Comparison of ENCODE assay signal across 22 cellular contexts in genomic region chr14:62616668-62617067, GRCh38.
A peak's percentile ranks its signal among the peaks of the same experiment; 100 is the strongest.
DNase-seq lines count a peak whose midpoint lies in the region; ATAC-seq, FAIRE-seq and TF ChIP-seq lines count a peak whose summit lies in the region.
"Had no signal": no experiment of that assay in that cellular context is flagged by ENCODE, and none has a peak within 500 bp of the region (broad histone marks: within the 10 kb centered on the region; RNA-seq: fewer than 3 reads in every experiment).

No MANE protein-coding gene starts in this region.

- 27% methylated on average over 4 of the region's 4 CpGs for WGBS in A549 (ENCODE audit: missing lambda C conversion rate)

- H3K9me3 ChIP-seq in A549 (no peaks in the 10 kb centered on the region), MM.1S (replicated peaks; ENCODE audit: insufficient read depth, low read length) (no peaks in the 10 kb centered on the region), RWPE2 (ENCODE audit: severe bottlenecking) (no peaks in the 10 kb centered on the region), left lung (peaks cover 0 to 1% of the 10 kb centered on the region in 2 donors)
- H3K9me3 ChIP-seq: HAP-1 had no signal

- H3K27ac Mint-ChIP-seq in endothelial cell (ENCODE audit: unreplicated experiment): no peak overlapping the region
- H3K27ac Mint-ChIP-seq: B cell; CD4-positive, CD25-positive, alpha-beta regulatory T cell; CD8-positive, alpha-beta T cell; HFFc6 had no signal

- TF ChIP-seq EP300 in A549 (IDR thresholded peaks at IDR 0.05): no peak

- TF ChIP-seq RAD21 in A549 (conservative IDR thresholded peaks at IDR 0.05 in 1 of 2, IDR thresholded peaks at IDR 0.05 in 1 of 2): no peak

- no peaks in the 10 kb centered on the region for H3K27me3 Mint-ChIP-seq in endothelial cell (ENCODE audit: unreplicated experiment)
- H3K27me3 Mint-ChIP-seq: B cell; CD4-positive, CD25-positive, alpha-beta regulatory T cell had no signal

- no peaks in the 10 kb centered on the region for H3K79me2 ChIP-seq in MM.1S (ENCODE audit: low read length)

- TF ChIP-seq POLR2A in A549 (IDR thresholded peaks at IDR 0.05; ENCODE audit: low read length): no peak

- no peak overlapping the region for H3K4me3 ChIP-seq in A549
- no peak overlapping the region for H3K4me3 ChIP-seq in MM.1S (ENCODE audit: low read length)
- no peak overlapping the region for H3K4me3 ChIP-seq in RWPE2 (ENCODE audit: severe bottlenecking)
- no peak overlapping the region for H3K4me3 ChIP-seq in retinal pigment epithelial cell (ENCODE audit: low read length)
- no peak overlapping the region for H3K4me3 ChIP-seq in left lung
- H3K4me3 ChIP-seq: BLaER1, HAP-1 had no signal

- peaks cover 12% of the 10 kb centered on the region for H3K4me1 Mint-ChIP-seq in endothelial cell (ENCODE audit: unreplicated experiment)
- H3K4me1 Mint-ChIP-seq: B cell; CD4-positive, CD25-positive, alpha-beta regulatory T cell had no signal

- DNase-seq in A549 (ENCODE audit: low read depth in 1 of 2, low spot score in 1 of 2) (no peak), MM.1S (no peak), RWPE2 (ENCODE audit: low spot score) (no peak), retinal pigment epithelial cell (ENCODE audit: low read depth) (peak; percentile 27), left lung (no peak), endothelial cell (ENCODE audit: low spot score) (no peak), occipital lobe (lab: John Stamatoyannopoulos, UW) (no peak)
- DNase-seq: 8988T; Caco-2; CD4-positive, CD25-positive, alpha-beta regulatory T cell; CD8-positive, alpha-beta T cell; DMS153; DND-41; GOT3; HFFc6 had no signal

- TF ChIP-seq CTCF in A549 (IDR thresholded peaks at IDR 0.05) (no peak), MM.1S (IDR thresholded peaks at IDR 0.05; ENCODE audit: low read length) (no peak), RWPE2 (IDR thresholded peaks at IDR 0.05; ENCODE audit: poor library complexity, severe bottlenecking) (no peak), retinal pigment epithelial cell (conservative IDR thresholded peaks at IDR 0.05; ENCODE audit: low read depth, low read length) (no peak), left lung (IDR thresholded peaks at IDR 0.05) (no peak), endothelial cell (IDR thresholded peaks at IDR 0.05; ENCODE audit: unreplicated experiment) (no peak)

- H3K27ac ChIP-seq in A549 (no peak overlapping the region), MM.1S (ENCODE audit: low read length) (no peak overlapping the region), RWPE2 (ENCODE audit: poor library complexity, severe bottlenecking) (peak overlapping the region; percentile 17), left lung (no peak overlapping the region)
- H3K27ac ChIP-seq: BLaER1, C4-2B had no signal

- no peak for FAIRE-seq in A549 (lab: Jason Lieb, UNC)
- FAIRE-seq: G401.6, GM12892, H54 had no signal

- no peak overlapping the region for H3K9ac ChIP-seq in MM.1S (ENCODE audit: low read length)
- H3K9ac ChIP-seq: BLaER1 had no signal

- no peaks in the 10 kb centered on the region for H3K36me3 ChIP-seq in MM.1S (replicated peaks; ENCODE audit: insufficient read depth, low read length)
- no peaks in the 10 kb centered on the region for H3K36me3 ChIP-seq in RWPE2 (ENCODE audit: low read depth)
- no peaks in the 10 kb centered on the region for H3K36me3 ChIP-seq in left lung
- H3K36me3 ChIP-seq: BLaER1, HAP-1 had no signal

- no peaks in the 10 kb centered on the region for H3F3A ChIP-seq in MM.1S (ENCODE audit: insufficient read depth, low read length)

- intact Hi-C loops in left lung (cut with DNase I): no loop called here

- POLR2A ChIA-PET in A549 (lab: Yijun Ruan, JAX): no interaction called here

- CTCF ChIA-PET in A549 (lab: Yijun Ruan, JAX): no interaction called here

- peak overlapping the region; percentile 21; the same call in 2 of the 3 replicates for H3K4me2 ChIP-seq in A549
- H3K4me2 ChIP-seq in MM.1S (ENCODE audit: low read depth, low read length): 0 out of 2 replicates have a peak overlapping the region, but pooled peaks have one; percentile 18
- H3K4me2 ChIP-seq: BLaER1 had no signal

- H2AFZ ChIP-seq in MM.1S (ENCODE audit: low read length): no peak overlapping the region

- H3K36me3 Mint-ChIP-seq in endothelial cell (ENCODE audit: low read depth, unreplicated experiment): no peaks in the 10 kb centered on the region
- H3K36me3 Mint-ChIP-seq: CD4-positive, CD25-positive, alpha-beta regulatory T cell; CD8-positive, alpha-beta T cell had no signal

- no peak for ATAC-seq in A549
- peak; percentile 57; the same call in 1 of the 3 replicates for ATAC-seq in RWPE2 (ENCODE audit: low read depth)
- no peak for ATAC-seq in left lung
- ATAC-seq: CD8-positive, alpha-beta T cell had no signal

- no peak overlapping the region for H3K4me3 Mint-ChIP-seq in endothelial cell (ENCODE audit: unreplicated experiment)
- H3K4me3 Mint-ChIP-seq: B cell; CD4-positive, CD25-positive, alpha-beta regulatory T cell; CD8-positive, alpha-beta T cell; HFFc6 had no signal

- H3K9me3 Mint-ChIP-seq in endothelial cell (ENCODE audit: unreplicated experiment): peaks cover 4% of the 10 kb centered on the region

- H3K27me3 ChIP-seq in MM.1S (replicated peaks; ENCODE audit: insufficient read depth, low read length): no peaks in the 10 kb centered on the region
- H3K27me3 ChIP-seq in RWPE2 (ENCODE audit: insufficient read depth, poor library complexity, severe bottlenecking): no peaks in the 10 kb centered on the region
- no peaks in the 10 kb centered on the region for H3K27me3 ChIP-seq in left lung
- H3K27me3 ChIP-seq: BLaER1 had no signal

- no peaks in the 10 kb centered on the region for H3K9me2 ChIP-seq in MM.1S (replicated peaks; ENCODE audit: insufficient read depth, low read length)

- H3K4me1 ChIP-seq in A549: no peaks in the 10 kb centered on the region
- H3K4me1 ChIP-seq in MM.1S (ENCODE audit: low read length): no peaks in the 10 kb centered on the region
- H3K4me1 ChIP-seq in RWPE2 (ENCODE audit: insufficient read depth, poor library complexity, severe bottlenecking): peaks cover 6% of the 10 kb centered on the region
- no peaks in the 10 kb centered on the region for H3K4me1 ChIP-seq in left lung
- H3K4me1 ChIP-seq: HAP-1 had no signal

- no peaks in the 10 kb centered on the region for H4K20me1 ChIP-seq in MM.1S (ENCODE audit: insufficient read depth, low read length)
- H4K20me1 ChIP-seq: BLaER1 had no signal

TF ChIP-seq in A549, 52 proteins besides CTCF, POLR2A, EP300 and RAD21:
- no peak for TF ChIP-seq E2F6 (IDR thresholded peaks at IDR 0.05; ENCODE audit: borderline replicate concordance, low read depth)
- no peak for TF ChIP-seq CEBPB (IDR thresholded peaks at IDR 0.05)
- TF ChIP-seq MYC (IDR thresholded peaks at IDR 0.05; ENCODE audit: borderline replicate concordance, low read length): no peak
